Comparison of ENCODE assay signal across 6 cellular contexts in the genomic region with DNA sequence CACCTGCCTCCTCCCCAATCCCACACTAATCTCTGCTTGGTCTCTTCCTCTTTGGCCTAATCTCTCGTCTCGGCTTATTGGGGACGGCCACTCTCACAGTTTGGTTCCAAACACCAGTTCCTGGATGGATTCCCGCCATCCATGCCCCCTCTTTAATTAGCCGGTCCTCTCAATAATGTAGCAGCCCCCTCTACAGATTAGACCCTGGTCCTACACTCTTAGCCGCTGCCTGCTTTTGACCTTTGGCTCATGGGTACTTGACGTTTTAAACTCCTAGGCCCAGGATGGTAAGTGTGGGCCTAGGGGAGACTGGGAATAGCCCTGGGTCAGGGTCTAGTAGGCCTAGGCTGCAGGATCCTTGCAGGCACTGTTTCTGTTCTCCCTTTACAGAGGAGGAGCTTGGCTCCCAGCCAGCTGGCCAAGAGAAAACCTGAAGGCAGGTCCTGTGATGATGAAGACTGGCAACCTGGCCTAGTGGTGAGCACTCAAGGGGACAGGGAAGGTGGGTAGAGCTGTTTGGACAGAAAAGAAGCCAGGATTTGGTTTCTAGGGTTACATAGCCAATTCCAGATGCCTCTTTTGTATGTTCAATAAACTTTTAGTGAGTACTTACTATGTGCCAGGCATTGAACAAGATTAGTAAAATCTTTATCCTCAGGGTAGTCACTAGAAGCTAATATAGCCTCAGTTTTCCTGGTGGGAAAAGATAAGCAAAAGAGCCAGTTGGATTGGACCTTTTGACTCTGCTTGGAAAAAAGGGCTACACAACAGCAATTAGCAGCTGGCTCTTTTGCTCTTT. TPM values are rescaled to one million over a fixed set of nuclear protein-coding genes. Genes with fewer than 3 reads are reported as not detected.
DNase-seq lines count a peak whose midpoint lies in the region; ATAC-seq and TF ChIP-seq lines count a peak whose summit lies in the region.

No MANE protein-coding gene starts in this region.

- no peaks in the 10 kb centered on the region; the same call in 1 of the 2 replicates for H3K36me3 Mint-ChIP-seq in HFFc6 (ENCODE audit: low read depth)
- H3K36me3 Mint-ChIP-seq in stimulated activated memory B cell treated with anti-CD40 and anti-IgM and Interleukin-4, amounts not matched to agents 10 μg/mL and 1 μg/mL and 100 μg/mL, for 72 hours, result peaks cover 9% of the 10 kb centered on the region

- peak overlapping the region; percentile 81 for H3K27ac ChIP-seq in RWPE1

- H3K4me3 ChIP-seq in AG09309 (ENCODE audit: control insufficient read depth, low read depth, low read length), result peak overlapping the region; percentile 78

- DNase-seq in AG09309 (ENCODE audit: low read depth) (no peak), HFFc6 (no peak), RWPE1 (ENCODE audit: low spot score) (peak; percentile 62), germinal center (ENCODE audit: low spot score) (peak; percentile 24)

- H3K9me3 Mint-ChIP-seq in HFFc6, result no peaks in the 10 kb centered on the region
- H3K9me3 Mint-ChIP-seq in stimulated activated memory B cell treated with anti-CD40 and anti-IgM and Interleukin-4, amounts not matched to agents 10 μg/mL and 1 μg/mL and 100 μg/mL, for 72 hours, result no peaks in the 10 kb centered on the region

- peak overlapping the region; percentile 96 for H3K4me3 Mint-ChIP-seq in HFFc6
- peak overlapping the region; percentile 96 for H3K4me3 Mint-ChIP-seq in stimulated activated memory B cell treated with anti-CD40 and anti-IgM and Interleukin-4, amounts not matched to agents 10 μg/mL and 1 μg/mL and 100 μg/mL, for 72 hours

- no peak for ATAC-seq in stimulated activated memory B cell treated with anti-CD40 and anti-IgM and Interleukin-4, amounts not matched to agents 10 μg/mL and 1 μg/mL and 100 μg/mL, for 72 hours
- no peak for ATAC-seq in activated CD4-positive, CD25-positive, alpha-beta regulatory T cell treated with anti-CD3 and anti-CD28 coated beads, Interleukin-2, amount 50 U/mL, for 24 hours

- peak overlapping the region; percentile 85 for H3K27ac Mint-ChIP-seq in HFFc6
- peak overlapping the region; percentile 81 for H3K27ac Mint-ChIP-seq in stimulated activated memory B cell treated with anti-CD40 and anti-IgM and Interleukin-4, amounts not matched to agents 10 μg/mL and 1 μg/mL and 100 μg/mL, for 72 hours

- no peaks in the 10 kb centered on the region; the same call in 1 of the 2 replicates for H3K27me3 Mint-ChIP-seq in HFFc6 (ENCODE audit: insufficient read depth)
- no peaks in the 10 kb centered on the region for H3K27me3 Mint-ChIP-seq in stimulated activated memory B cell treated with anti-CD40 and anti-IgM and Interleukin-4, amounts not matched to agents 10 μg/mL and 1 μg/mL and 100 μg/mL, for 72 hours

- POLR2A ChIA-PET in RWPE1 (lab: Yijun Ruan, JAX; ENCODE audit: low non-redundant PET), result no interaction called here

- CTCF ChIA-PET in RWPE1 (lab: Yijun Ruan, JAX), result no interaction called here

- peaks cover 30% of the 10 kb centered on the region for H3K4me1 Mint-ChIP-seq in HFFc6 (ENCODE audit: low read depth)
- peaks cover 18% of the 10 kb centered on the region for H3K4me1 Mint-ChIP-seq in stimulated activated memory B cell treated with anti-CD40 and anti-IgM and Interleukin-4, amounts not matched to agents 10 μg/mL and 1 μg/mL and 100 μg/mL, for 72 hours

- TF ChIP-seq CTCF in AG09309 (IDR thresholded peaks at IDR 0.05; ENCODE audit: control insufficient read depth, insufficient read depth, low read depth, low read length, missing control alignments), result no peak
- TF ChIP-seq CTCF in HFFc6 (IDR thresholded peaks at IDR 0.05), result peak; percentile 54
- peak; percentile 13; the same call in 1 of the 2 replicates for TF ChIP-seq CTCF in RWPE1 (conservative IDR thresholded peaks at IDR 0.05; ENCODE audit: low read depth)

RNA-seq across cellular contexts. Expression of gene RAD54L, which starts 0.8 kb away (rescaled TPM):
- total RNA-seq in HFFc6 (2021; fragmentation: NEBNext Ultra II Directional; extraction: Animal tissue kit (Norgen Biotek cat#: 25700)), result 10 to 100 TPM in 1 of 6 experiments, 1 to 10 TPM in 5; 3.8 to 10.9 (median 8.3) TPM

RNA-seq across cellular contexts. Expression of gene LURAP1, which starts 45.2 kb away (rescaled TPM):
- total RNA-seq in HFFc6 (2021; fragmentation: NEBNext Ultra II Directional; extraction: Animal tissue kit (Norgen Biotek cat#: 25700)), result 1 to 10 TPM; 2.2 to 4.7 (median 3.9) TPM

RNA-seq across cellular contexts. Expression of gene POMGNT1, which starts 50.1 kb away (rescaled TPM):
- 100 to 1,000 TPM; 103 to 125 (median 119) TPM for total RNA-seq in HFFc6 (2021; fragmentation: NEBNext Ultra II Directional; extraction: Animal tissue kit (Norgen Biotek cat#: 25700))

RNA-seq across cellular contexts. Expression of gene LRRC41, which starts 55.1 kb away (rescaled TPM):
- total RNA-seq in HFFc6 (2021; fragmentation: NEBNext Ultra II Directional; extraction: Animal tissue kit (Norgen Biotek cat#: 25700)), result 100 to 1,000 TPM in 4 of 6 experiments, 10 to 100 TPM in 2; 93.9 to 118 (median 104) TPM

RNA-seq across cellular contexts. Expression of gene UQCRH, which starts 55.2 kb away (rescaled TPM):
- total RNA-seq in HFFc6 (2021; fragmentation: NEBNext Ultra II Directional; extraction: Animal tissue kit (Norgen Biotek cat#: 25700)), result 100 to 1,000 TPM; 211 to 274 (median 260) TPM

Comparison
In these comparisons a context has a peak if more than half of its experiments do, and no peak if none do; other contexts are left out.
1. DNase-seq: peak in RWPE1 (single experiment) and germinal center (single experiment); none in AG09309 (single experiment) and HFFc6 (single experiment).